In the genomic region with DNA sequence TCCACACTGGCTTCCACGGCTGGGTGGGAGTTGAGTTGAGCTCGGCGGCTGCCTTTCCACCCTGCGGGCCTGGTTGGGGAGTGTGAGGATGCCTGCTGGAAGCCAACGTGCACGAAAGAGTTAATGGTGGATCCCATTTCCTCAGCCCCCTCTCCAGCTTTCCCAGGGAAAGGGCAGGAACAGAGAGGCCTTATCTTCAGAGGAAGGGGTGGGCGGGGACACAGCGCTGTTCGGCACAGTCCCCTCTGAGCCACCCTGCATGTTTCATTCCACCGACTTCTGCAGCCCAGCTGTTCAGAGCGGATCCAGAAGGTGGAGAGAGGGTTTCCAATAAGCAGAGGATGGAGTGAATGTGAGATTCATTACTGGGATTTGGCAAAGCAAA, we compare ENCODE assay signal across 8 cellular contexts.
DNase-seq lines count a peak whose midpoint lies in the region; ATAC-seq and TF ChIP-seq lines count a peak whose summit lies in the region.
"Had no signal": no experiment of that assay in that cellular context is flagged by ENCODE, and none has a peak within 500 bp of the region (broad histone marks: within the 10 kb centered on the region; RNA-seq: fewer than 3 reads in every experiment).

No MANE protein-coding gene starts in this region.

- peaks cover 91% of the 10 kb centered on the region for H4K20me1 ChIP-seq in IMR-90 (ENCODE audit: insufficient read depth, low read length)

- peaks cover 66% of the 10 kb centered on the region for H3K36me3 Mint-ChIP-seq in activated CD8-positive, alpha-beta T cell treated with anti-CD3 and anti-CD28 coated beads, Interleukin-2, amount 10 ng/mL, durations not matched to agents 7 days and 5 days (ENCODE audit: low read depth)
- H3K36me3 Mint-ChIP-seq in stimulated activated naive CD8-positive, alpha-beta T cell treated with anti-CD3 and anti-CD28 coated beads, Interleukin-15, Interleukin-2, amounts not matched to agents 100 ng/mL and 50 ng/mL, for 24 hours (ENCODE audit: low read depth) = no peaks in the 10 kb centered on the region

- BruUV-seq in IMR-90 (replicated peaks; lab: Mats Ljungman, UMichigan) = no TSS peak

- in situ Hi-C loops in IMR-90 (cut with MboI; ENCODE audit: low sequenced_read_pairs) = no loop called here

- H4K91ac ChIP-seq in IMR-90 (ENCODE audit: insufficient read depth, low read depth, low read length) = peak overlapping the region; percentile 0; the same call in 1 of the 2 replicates

- no peak for TF ChIP-seq RAD21 in IMR-90 (IDR thresholded peaks at IDR 0.05; ENCODE audit: low read length)

- peak overlapping the region in 1 of 2 experiments; percentile 3; a peak in 1 of 4 replicates for H4K8ac ChIP-seq in IMR-90 (ENCODE audit: low read depth in 2 of 2, low read length in 2 of 2)

- H3K4me1 ChIP-seq in IMR-90 (ENCODE audit: control insufficient read depth, insufficient read depth, low read length) (peaks cover 56% of the 10 kb centered on the region), right cardiac atrium (ENCODE audit: control insufficient read depth, insufficient read depth, low read length) (peaks cover 58% of the 10 kb centered on the region)

- H2BK5ac ChIP-seq in IMR-90 (ENCODE audit: low read depth, low read length, poor library complexity, severe bottlenecking) = peak overlapping the region; percentile 2

- peaks cover 95% of the 10 kb centered on the region for H3K4me1 Mint-ChIP-seq in activated CD8-positive, alpha-beta T cell treated with anti-CD3 and anti-CD28 coated beads, Interleukin-2, amount 10 ng/mL, durations not matched to agents 7 days and 5 days (ENCODE audit: low read depth)
- peaks cover 98% of the 10 kb centered on the region for H3K4me1 Mint-ChIP-seq in stimulated activated naive CD8-positive, alpha-beta T cell treated with anti-CD3 and anti-CD28 coated beads, Interleukin-15, Interleukin-2, amounts not matched to agents 100 ng/mL and 50 ng/mL, for 24 hours (ENCODE audit: low read depth)

- H4K5ac ChIP-seq in IMR-90 (ENCODE audit: low read depth, low read length) = no peak overlapping the region

- H2AFZ ChIP-seq in IMR-90 (replicated peaks; ENCODE audit: low read length, poor library complexity) = no peak overlapping the region

- peak overlapping the region; percentile 70; the same call in 1 of the 2 replicates for H2AK5ac ChIP-seq in IMR-90 (ENCODE audit: low read depth, low read length)

- H3K4me2 ChIP-seq in IMR-90 (ENCODE audit: low read depth, low read length) = peak overlapping the region; percentile 2; the same call in 1 of the 2 replicates

- peak overlapping the region; percentile 41 for H3K23ac ChIP-seq in IMR-90 (ENCODE audit: low read depth, low read length)

- TF ChIP-seq CTCF in IMR-90 (conservative IDR thresholded peaks at IDR 0.05; ENCODE audit: low read depth, low read length) = no peak

- H2AK9ac ChIP-seq in IMR-90 (replicated peaks; ENCODE audit: low read depth, low read length, poor library complexity) = peak overlapping the region; percentile 7

- H3K14ac ChIP-seq in IMR-90 (replicated peaks; ENCODE audit: low read depth, low read length) = peak overlapping the region; percentile 47; the same call in 1 of the 2 replicates

- H3K4me3 ChIP-seq in IMR-90 (ENCODE audit: insufficient read depth, low read depth, low read length) (no peak overlapping the region), right cardiac atrium (ENCODE audit: low read length) (no peak overlapping the region)
- H3K4me3 ChIP-seq: SJSA1 had no signal

- peaks cover 55 to 97% of the 10 kb centered on the region in 2 experiments for H3K79me1 ChIP-seq in IMR-90 (ENCODE audit: low read depth in 1 of 2, low read length in 2 of 2)

- H3K4ac ChIP-seq in IMR-90 (ENCODE audit: low read depth, low read length) = peak overlapping the region; percentile 63

- H3K36me3 ChIP-seq in IMR-90 (ENCODE audit: control insufficient read depth, insufficient read depth, low read length) = peaks cover 16% of the 10 kb centered on the region; the same call in 1 of the 2 replicates

- peak overlapping the region; percentile 91 for H3K27ac Mint-ChIP-seq in activated CD8-positive, alpha-beta T cell treated with anti-CD3 and anti-CD28 coated beads, Interleukin-2, amount 10 ng/mL, durations not matched to agents 7 days and 5 days
- H3K27ac Mint-ChIP-seq in stimulated activated naive CD8-positive, alpha-beta T cell treated with anti-CD3 and anti-CD28 coated beads, Interleukin-15, Interleukin-2, amounts not matched to agents 100 ng/mL and 50 ng/mL, for 24 hours = peak overlapping the region; percentile 80

- H2BK15ac ChIP-seq in IMR-90 (ENCODE audit: low read depth, low read length) = no peak overlapping the region; the same call in 2 of the 3 replicates

- intact Hi-C loops in IMR-90 (cut with micrococcal nuclease) = no loop called here
- intact Hi-C loops in right cardiac atrium (cut with DNase I) = loop anchor here in 1 of 4 donors (10.0 kb wide), 1 partner anchor 59 kb away; no protein-coding TSS in a partner anchor

- no peak overlapping the region for H2BK120ac ChIP-seq in IMR-90 (ENCODE audit: low read depth, low read length)

- H3K4me3 Mint-ChIP-seq in activated CD8-positive, alpha-beta T cell treated with anti-CD3 and anti-CD28 coated beads, Interleukin-2, amount 10 ng/mL, durations not matched to agents 7 days and 5 days = peak overlapping the region; percentile 87
- H3K4me3 Mint-ChIP-seq in stimulated activated naive CD8-positive, alpha-beta T cell treated with anti-CD3 and anti-CD28 coated beads, Interleukin-15, Interleukin-2, amounts not matched to agents 100 ng/mL and 50 ng/mL, for 24 hours = peak overlapping the region; percentile 80

- peak; percentile 43 for ATAC-seq in IMR-90 (ENCODE audit: low read depth)
- ATAC-seq in activated CD8-positive, alpha-beta T cell treated with anti-CD3 and anti-CD28 coated beads, Interleukin-2, amount 10 ng/mL, durations not matched to agents 7 days and 5 days = no peak
- ATAC-seq in right cardiac atrium = peak; percentile 77 to 88
- ATAC-seq in GM18858 (IDR thresholded peaks at IDR 0.05; ENCODE audit: unreplicated experiment) = no peak
- ATAC-seq in GM21390 (IDR thresholded peaks at IDR 0.05; ENCODE audit: unreplicated experiment) = no peak
- ATAC-seq in GM19023 (IDR thresholded peaks at IDR 0.05; ENCODE audit: unreplicated experiment) = no peak

- H3K18ac ChIP-seq in IMR-90 (ENCODE audit: low read depth, low read length) = peak overlapping the region; percentile 3; the same call in 1 of the 2 replicates

- H3K27me3 ChIP-seq in IMR-90 (ENCODE audit: control insufficient read depth, insufficient read depth, low read length) (no peaks in the 10 kb centered on the region), right cardiac atrium (ENCODE audit: control insufficient read depth, insufficient read depth) (no peaks in the 10 kb centered on the region)
- H3K27me3 ChIP-seq: SJSA1 had no signal

- no CpG with 5 or more reads among the region's 11 CpGs for WGBS in IMR-90 (ENCODE audit: extremely low coverage in 2 of 2, insufficient read length in 1 of 2), 2 experiments
- WGBS in right cardiac atrium = 23% methylated on average over 11 of the region's 11 CpGs

- DNase-seq in IMR-90 (peak; percentile 69), right cardiac atrium (peak; percentile 74 to 86 (median 86))
- DNase-seq in activated CD8-positive, alpha-beta T cell treated with anti-CD3 and anti-CD28 coated beads, Interleukin-2, amount 10 ng/mL, durations not matched to agents 7 days and 5 days = no peak

- CTCF ChIA-PET in IMR-90 (lab: Yijun Ruan, JAX) = interaction anchor here (0.8 kb wide), 1 partner anchor 16 kb away, joined by 3 read pairs; no protein-coding TSS in a partner anchor
- CTCF ChIA-PET in activated CD8-positive, alpha-beta T cell treated with anti-CD3 and anti-CD28 coated beads, Interleukin-2, amount 10 ng/mL, durations not matched to agents 7 days and 5 days (lab: Charles Lee) = interaction anchor here (1.1 to 9.3 kb wide), 6 partner anchors 8 to 105 kb away, joined by 4 to 99 read pairs (median 21); no protein-coding TSS in a partner anchor

- POLR2A ChIA-PET in IMR-90 (lab: Charles Lee; ENCODE audit: unreplicated experiment) = interaction anchor here (0.7 kb wide), 1 partner anchor 66 kb away, joined by 6 read pairs; no protein-coding TSS in a partner anchor
- POLR2A ChIA-PET in activated CD8-positive, alpha-beta T cell treated with anti-CD3 and anti-CD28 coated beads, Interleukin-2, amount 10 ng/mL, durations not matched to agents 7 days and 5 days (lab: Charles Lee) = interaction anchor here (0.8 to 14.0 kb wide), 7 partner anchors 9 to 39 kb away, joined by 3 to 169 read pairs (median 4); no protein-coding TSS in a partner anchor

- H2BK20ac ChIP-seq in IMR-90 (ENCODE audit: low read depth, low read length) = 0 out of 2 replicates have a peak overlapping the region, but pooled peaks have one; percentile 21

- no peaks in the 10 kb centered on the region for H3K9me3 Mint-ChIP-seq in activated CD8-positive, alpha-beta T cell treated with anti-CD3 and anti-CD28 coated beads, Interleukin-2, amount 10 ng/mL, durations not matched to agents 7 days and 5 days (ENCODE audit: insufficient read depth)
- no peaks in the 10 kb centered on the region for H3K9me3 Mint-ChIP-seq in stimulated activated naive CD8-positive, alpha-beta T cell treated with anti-CD3 and anti-CD28 coated beads, Interleukin-15, Interleukin-2, amounts not matched to agents 100 ng/mL and 50 ng/mL, for 24 hours

- no peak overlapping the region for H3K56ac ChIP-seq in IMR-90 (ENCODE audit: extremely low read depth, insufficient read depth, low read length)

- dilution Hi-C loops in IMR-90 (cut with HindIII; ENCODE audit: low sequenced_read_pairs, unreplicated experiment) = no loop called here

- H3K27me3 Mint-ChIP-seq in activated CD8-positive, alpha-beta T cell treated with anti-CD3 and anti-CD28 coated beads, Interleukin-2, amount 10 ng/mL, durations not matched to agents 7 days and 5 days (ENCODE audit: low read depth) = no peaks in the 10 kb centered on the region
- no peaks in the 10 kb centered on the region for H3K27me3 Mint-ChIP-seq in stimulated activated naive CD8-positive, alpha-beta T cell treated with anti-CD3 and anti-CD28 coated beads, Interleukin-15, Interleukin-2, amounts not matched to agents 100 ng/mL and 50 ng/mL, for 24 hours

- H3K9me3 ChIP-seq in IMR-90 (ENCODE audit: control insufficient read depth, insufficient read depth, low read length) = no peaks in the 10 kb centered on the region
- H3K9me3 ChIP-seq in right cardiac atrium (ENCODE audit: control insufficient read depth, low read length) = no peaks in the 10 kb centered on the region
- H3K9me3 ChIP-seq: SJSA1 had no signal

- peak overlapping the region; percentile 5; the same call in 1 of the 2 replicates for H3K9ac ChIP-seq in IMR-90 (ENCODE audit: low read depth, low read length)

- no peak for TF ChIP-seq POLR2A in IMR-90 (IDR thresholded peaks at IDR 0.05; ENCODE audit: low read depth, low read length)

- peaks cover 36% of the 10 kb centered on the region for H3K9me1 ChIP-seq in IMR-90 (ENCODE audit: insufficient read depth, low read length)

- peak overlapping the region; percentile 27; the same call in 1 of the 2 replicates for H3K27ac ChIP-seq in IMR-90 (ENCODE audit: insufficient read depth, low read length)
- peak overlapping the region; percentile 13 for H3K27ac ChIP-seq in right cardiac atrium (ENCODE audit: low read length)
- H3K27ac ChIP-seq: SJSA1 had no signal

Comparison
In these comparisons a context has a peak if more than half of its experiments do, and no peak if none do; other contexts are left out.
1. ATAC-seq: peak in IMR-90 (single experiment) and right cardiac atrium (2 of 2); none in activated CD8-positive, alpha-beta T cell treated with anti-CD3 and anti-CD28 coated beads, Interleukin-2, amount 10 ng/mL, durations not matched to agents 7 days and 5 days (single experiment), GM18858 (single experiment), GM21390 (single experiment) and GM19023 (single experiment).